Comparison of ENCODE assay signal across 19 cellular contexts in genomic region chr6:100121854-100122609, GRCh38.
"Had no signal": no experiment of that assay in that cellular context is flagged by ENCODE, and none has a peak within 500 bp of the region (broad histone marks: within the 10 kb centered on the region; RNA-seq: fewer than 3 reads in every experiment).

No MANE protein-coding gene starts in this region.

- ATAC-seq: activated CD4-positive, alpha-beta T cell treated with anti-CD3 and anti-CD28 coated beads for 36 hours; activated CD8-positive, alpha-beta T cell treated with anti-CD3 and anti-CD28 coated beads for 36 hours; heart left ventricle; left colon; pancreas; stimulated activated effector memory CD8-positive, alpha-beta T cell treated with anti-CD3 and anti-CD28 coated beads, Interleukin-12 subunit alpha, Interleukin-12 subunit beta, amount 100 ng/mL, for 72 hours had no signal

- H3K36me3 ChIP-seq: brain microvascular endothelial cell, esophagus muscularis mucosa, heart left ventricle, pancreas had no signal

- H3K9me3 Mint-ChIP-seq: activated CD8-positive, alpha-beta T cell treated with anti-CD3 and anti-CD28 coated beads for 36 hours; central memory CD8-positive, alpha-beta T cell; naive B cell; stimulated activated effector memory CD8-positive, alpha-beta T cell treated with anti-CD3 and anti-CD28 coated beads, Interleukin-12 subunit alpha, Interleukin-12 subunit beta, amount 100 ng/mL, for 72 hours; T-helper 1 cell treated with Interleukin-12 subunit alpha and Interleukin-12 subunit beta and Interleukin-4 antibody, amounts not matched to agents 30 μg/mL and 1 μg/mL, for 36 hours had no signal

- H3K9me3 ChIP-seq: esophagus muscularis mucosa, heart left ventricle, pancreas had no signal

- H3K27me3 ChIP-seq: pancreas had no signal

- H3K4me3 Mint-ChIP-seq: activated CD4-positive, alpha-beta T cell treated with anti-CD3 and anti-CD28 coated beads for 36 hours; activated CD8-positive, alpha-beta T cell treated with anti-CD3 and anti-CD28 coated beads for 36 hours; activated naive CD8-positive, alpha-beta T cell; central memory CD8-positive, alpha-beta T cell; naive B cell; stimulated activated effector memory CD8-positive, alpha-beta T cell treated with anti-CD3 and anti-CD28 coated beads, Interleukin-12 subunit alpha, Interleukin-12 subunit beta, amount 100 ng/mL, for 72 hours; T-helper 1 cell treated with Interleukin-12 subunit alpha and Interleukin-12 subunit beta and Interleukin-4 antibody, amounts not matched to agents 30 μg/mL and 1 μg/mL, for 36 hours had no signal

- H3K36me3 Mint-ChIP-seq: activated naive CD8-positive, alpha-beta T cell; naive B cell; stimulated activated effector memory CD8-positive, alpha-beta T cell treated with anti-CD3 and anti-CD28 coated beads, Interleukin-12 subunit alpha, Interleukin-12 subunit beta, amount 100 ng/mL, for 72 hours had no signal

- H3K4me3 ChIP-seq: esophagus muscularis mucosa, heart left ventricle, lung, pancreas had no signal

- H3K27ac Mint-ChIP-seq: activated CD4-positive, alpha-beta T cell treated with anti-CD3 and anti-CD28 coated beads for 36 hours; activated CD8-positive, alpha-beta T cell treated with anti-CD3 and anti-CD28 coated beads for 36 hours; activated naive CD8-positive, alpha-beta T cell; stimulated activated effector memory CD8-positive, alpha-beta T cell treated with anti-CD3 and anti-CD28 coated beads, Interleukin-12 subunit alpha, Interleukin-12 subunit beta, amount 100 ng/mL, for 72 hours; T-helper 1 cell treated with Interleukin-12 subunit alpha and Interleukin-12 subunit beta and Interleukin-4 antibody, amounts not matched to agents 30 μg/mL and 1 μg/mL, for 36 hours had no signal

- H3K4me1 ChIP-seq: esophagus muscularis mucosa, heart left ventricle, pancreas had no signal

- DNase-seq: activated CD4-positive, alpha-beta T cell treated with anti-CD3 and anti-CD28 coated beads for 36 hours; activated CD8-positive, alpha-beta T cell treated with anti-CD3 and anti-CD28 coated beads for 36 hours; activated gamma-delta T cell treated with Interleukin-2 at 50 U/mL for 16 hours; activated T-cell treated with anti-CD3 and anti-CD28 coated beads, Interleukin-2, amount 50 U/mL, for 48 hours; anterior cingulate cortex; brain microvascular endothelial cell; cortex of kidney; effector CD4-positive, alpha-beta T cell; foreskin melanocyte; heart left ventricle; left colon; naive B cell; pancreas had no signal

- H3K4me1 Mint-ChIP-seq: activated CD4-positive, alpha-beta T cell treated with anti-CD3 and anti-CD28 coated beads for 36 hours; central memory CD8-positive, alpha-beta T cell; naive B cell; stimulated activated effector memory CD8-positive, alpha-beta T cell treated with anti-CD3 and anti-CD28 coated beads, Interleukin-12 subunit alpha, Interleukin-12 subunit beta, amount 100 ng/mL, for 72 hours had no signal

- H3K27ac ChIP-seq: brain microvascular endothelial cell, esophagus muscularis mucosa, heart left ventricle, pancreas had no signal
